In genomic region chr19:7550169-7550770, GRCh38 we compare ENCODE assay signal across 1 cellular context.
TF ChIP-seq lines count a peak whose summit lies in the region.

No MANE protein-coding gene starts in this region.

TF ChIP-seq in SK-N-SH treated with all-trans-retinoic acid at 6 μM for 48 hours, 23 proteins besides CTCF, POLR2A, EP300 and RAD21 (continued from another document):
- TF ChIP-seq BACH2 (CRISPR knock-in tag; IDR thresholded peaks at IDR 0.05; ENCODE audit: borderline replicate concordance): no peak
- TF ChIP-seq, protein P1, sequence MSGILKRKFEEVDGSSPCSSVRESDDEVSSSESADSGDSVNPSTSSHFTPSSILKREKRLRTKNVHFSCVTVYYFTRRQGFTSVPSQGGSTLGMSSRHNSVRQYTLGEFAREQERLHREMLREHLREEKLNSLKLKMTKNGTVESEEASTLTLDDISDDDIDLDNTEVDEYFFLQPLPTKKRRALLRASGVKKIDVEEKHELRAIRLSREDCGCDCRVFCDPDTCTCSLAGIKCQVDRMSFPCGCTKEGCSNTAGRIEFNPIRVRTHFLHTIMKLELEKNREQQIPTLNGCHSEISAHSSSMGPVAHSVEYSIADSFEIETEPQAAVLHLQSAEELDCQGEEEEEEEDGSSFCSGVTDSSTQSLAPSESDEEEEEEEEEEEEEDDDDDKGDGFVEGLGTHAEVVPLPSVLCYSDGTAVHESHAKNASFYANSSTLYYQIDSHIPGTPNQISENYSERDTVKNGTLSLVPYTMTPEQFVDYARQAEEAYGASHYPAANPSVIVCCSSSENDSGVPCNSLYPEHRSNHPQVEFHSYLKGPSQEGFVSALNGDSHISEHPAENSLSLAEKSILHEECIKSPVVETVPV (CRISPR knock-in tag; IDR thresholded peaks at IDR 0.05): no peak
- no peak for TF ChIP-seq ZNF70 (CRISPR knock-in tag; IDR thresholded peaks at IDR 0.05)
- no peak for TF ChIP-seq ZC3H10 (CRISPR knock-in tag; IDR thresholded peaks at IDR 0.05)
- TF ChIP-seq, protein P2, sequence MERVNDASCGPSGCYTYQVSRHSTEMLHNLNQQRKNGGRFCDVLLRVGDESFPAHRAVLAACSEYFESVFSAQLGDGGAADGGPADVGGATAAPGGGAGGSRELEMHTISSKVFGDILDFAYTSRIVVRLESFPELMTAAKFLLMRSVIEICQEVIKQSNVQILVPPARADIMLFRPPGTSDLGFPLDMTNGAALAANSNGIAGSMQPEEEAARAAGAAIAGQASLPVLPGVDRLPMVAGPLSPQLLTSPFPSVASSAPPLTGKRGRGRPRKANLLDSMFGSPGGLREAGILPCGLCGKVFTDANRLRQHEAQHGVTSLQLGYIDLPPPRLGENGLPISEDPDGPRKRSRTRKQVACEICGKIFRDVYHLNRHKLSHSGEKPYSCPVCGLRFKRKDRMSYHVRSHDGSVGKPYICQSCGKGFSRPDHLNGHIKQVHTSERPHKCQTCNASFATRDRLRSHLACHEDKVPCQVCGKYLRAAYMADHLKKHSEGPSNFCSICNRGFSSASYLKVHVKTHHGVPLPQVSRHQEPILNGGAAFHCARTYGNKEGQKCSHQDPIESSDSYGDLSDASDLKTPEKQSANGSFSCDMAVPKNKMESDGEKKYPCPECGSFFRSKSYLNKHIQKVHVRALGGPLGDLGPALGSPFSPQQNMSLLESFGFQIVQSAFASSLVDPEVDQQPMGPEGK (CRISPR knock-in tag; IDR thresholded peaks at IDR 0.05; ENCODE audit: borderline replicate concordance): no peak
- TF ChIP-seq ZFP30 (CRISPR knock-in tag; IDR thresholded peaks at IDR 0.05): no peak
- TF ChIP-seq OSR1 (CRISPR knock-in tag; IDR thresholded peaks at IDR 0.05): no peak
- TF ChIP-seq ISL1 (CRISPR knock-in tag; IDR thresholded peaks at IDR 0.05): no peak
- TF ChIP-seq TCF4 (CRISPR knock-in tag; IDR thresholded peaks at IDR 0.05; ENCODE audit: borderline replicate concordance): no peak
- TF ChIP-seq ZNF8 (CRISPR knock-in tag; IDR thresholded peaks at IDR 0.05): no peak
- TF ChIP-seq TOX (CRISPR knock-in tag; IDR thresholded peaks at IDR 0.05; ENCODE audit: borderline replicate concordance): no peak
